Comparison of ENCODE assay signal across 16 cellular contexts in the genomic region with DNA sequence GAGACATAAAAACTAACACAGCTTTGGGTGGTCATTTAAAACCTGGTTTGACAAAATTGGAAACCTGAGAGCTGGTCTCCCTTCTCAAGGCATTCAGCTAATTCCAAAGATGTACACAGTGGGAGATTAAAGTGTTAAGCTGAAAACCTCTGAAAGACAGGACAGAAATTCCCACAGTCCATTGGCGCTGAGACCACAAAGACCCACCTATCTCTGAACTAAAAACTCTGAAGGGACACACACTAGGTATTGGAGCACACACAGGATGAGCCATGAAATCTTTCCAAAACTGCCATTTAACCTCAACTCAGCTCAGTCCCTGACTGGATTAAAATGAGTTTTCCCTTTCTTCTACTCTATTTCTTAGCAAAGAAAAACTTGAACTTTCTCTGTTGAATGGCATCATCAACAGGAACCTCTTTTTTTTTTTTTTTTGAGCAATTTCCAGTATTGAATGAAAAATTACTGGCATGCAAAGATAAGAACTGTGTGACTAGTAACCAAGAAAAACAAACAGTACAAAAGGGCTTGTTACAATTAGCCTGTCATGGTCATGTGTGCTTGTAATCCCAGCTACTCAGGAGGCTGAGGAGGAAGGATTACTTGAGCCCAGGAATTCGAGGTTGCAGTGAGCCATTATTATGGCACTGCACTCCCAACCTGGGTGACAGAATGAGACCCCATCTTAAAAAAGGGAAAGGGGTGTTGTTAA.
DNase-seq lines count a peak whose midpoint lies in the region; ATAC-seq, FAIRE-seq and TF ChIP-seq lines count a peak whose summit lies in the region.
"Had no signal": no experiment of that assay in that cellular context is flagged by ENCODE, and none has a peak within 500 bp of the region (broad histone marks: within the 10 kb centered on the region; RNA-seq: fewer than 3 reads in every experiment).

No MANE protein-coding gene starts in this region.

- no peak overlapping the region for H2AK5ac ChIP-seq in H1 (ENCODE audit: low read depth, low read length)

- no peak overlapping the region for H3K4ac ChIP-seq in H1 (replicated peaks; ENCODE audit: insufficient read length, low read depth, low read length)

- TF ChIP-seq POLR2A in H1 (IDR thresholded peaks at IDR 0.05; ENCODE audit: control extremely low read depth in 1 of 2, low read depth in 2 of 2, low read length in 2 of 2): no peak

- FAIRE-seq in H1 (lab: Jason Lieb, UNC): peak; percentile 55

- no peak overlapping the region for H3K4me2 ChIP-seq in H1 (ENCODE audit: insufficient read depth in 1 of 2, low read depth in 2 of 2, low read length in 2 of 2)
- H3K4me2 ChIP-seq: KMS-11, smooth muscle cell had no signal

- intact Hi-C loops in left lung (cut with DNase I): no loop called here
- intact Hi-C loops in ascending aorta (cut with DNase I): no loop called here

- H3K79me1 ChIP-seq in H1 (ENCODE audit: low read depth, low read length): no peaks in the 10 kb centered on the region

- H3K18ac ChIP-seq in H1 (ENCODE audit: extremely low read depth, low read length): no peak overlapping the region

- H2BK120ac ChIP-seq in H1 (replicated peaks; ENCODE audit: low read depth, low read length): no peak overlapping the region

- no peak for TF ChIP-seq EP300 in H1 (IDR thresholded peaks at IDR 0.05; ENCODE audit: borderline replicate concordance in 1 of 2, low read depth in 2 of 2, low read length in 2 of 2)

- H4K5ac ChIP-seq in H1 (ENCODE audit: insufficient read length, low read depth, low read length): no peak overlapping the region

- peak; percentile 4 for DNase-seq in AG10803 (ENCODE audit: low read depth)
- DNase-seq in MG63: peak; percentile 16
- no peak for DNase-seq in H1 (ENCODE audit: low read depth in 1 of 2, low spot score in 2 of 2)
- no peak for DNase-seq in left lung
- DNase-seq in ascending aorta (ENCODE audit: low spot score in 2 of 2): no peak
- DNase-seq in G401 (ENCODE audit: low spot score): no peak
- DNase-seq: activated CD8-positive, alpha-beta memory T cell treated with anti-CD3 and anti-CD28 coated beads, Interleukin-2, amount 50 U/mL, for 4 hours; activated naive CD4-positive, alpha-beta T cell treated with anti-CD3 and anti-CD28 coated beads, Interleukin-2, amount 50 U/mL, for 16 hours; NCI-H187; occipital lobe; stimulated activated naive CD8-positive, alpha-beta T cell treated with anti-CD3 and anti-CD28 coated beads, Interleukin-15, Interleukin-2, amounts not matched to agents 100 U/mL and 50 U/mL, for 24 hours had no signal

- H3K27ac ChIP-seq in H1 (ENCODE audit: low read depth, low read length): no peak overlapping the region
- no peak overlapping the region for H3K27ac ChIP-seq in left lung
- no peak overlapping the region for H3K27ac ChIP-seq in ascending aorta
- H3K27ac ChIP-seq: esophagus muscularis mucosa, KMS-11 had no signal

- TF ChIP-seq CTCF in AG10803 (conservative IDR thresholded peaks at IDR 0.05; ENCODE audit: low read length): no peak
- TF ChIP-seq CTCF in H1 (IDR thresholded peaks at IDR 0.05; ENCODE audit: control extremely low read depth in 1 of 3, insufficient read depth in 1 of 3, low read depth in 1 of 3, low read length in 3 of 3): no peak
- TF ChIP-seq CTCF in left lung (IDR thresholded peaks at IDR 0.05): no peak
- TF ChIP-seq CTCF in ascending aorta (IDR thresholded peaks at IDR 0.05): no peak

- no peak overlapping the region; a peak in 1 of 7 replicates for H3K9ac ChIP-seq in H1 (replicated peaks in 1 of 4; ENCODE audit: extremely low read depth in 1 of 4, low read depth in 3 of 4, low read length in 3 of 4)
- H3K9ac ChIP-seq: KMS-11 had no signal

- H4K20me1 ChIP-seq in H1 (replicated peaks in 1 of 2; ENCODE audit: control insufficient read depth in 1 of 2, insufficient read depth in 2 of 2, low read length in 2 of 2): no peaks in the 10 kb centered on the region

- H3K14ac ChIP-seq in H1 (ENCODE audit: insufficient read length): no peak overlapping the region

- no peak overlapping the region for H3K23ac ChIP-seq in H1 (ENCODE audit: insufficient read length)

- no peak overlapping the region for H2BK12ac ChIP-seq in H1 (ENCODE audit: low read depth, low read length)

- no peak overlapping the region for H4K8ac ChIP-seq in H1 (ENCODE audit: extremely low read depth, insufficient read depth, low read length)

- H4K91ac ChIP-seq in H1 (replicated peaks; ENCODE audit: insufficient read length, low read length): no peak overlapping the region

- no peaks in the 10 kb centered on the region for H3K9me3 ChIP-seq in MG63
- H3K9me3 ChIP-seq in H1 (ENCODE audit: insufficient read depth in 2 of 2, low read depth in 1 of 2, low read length in 1 of 2): no peaks in the 10 kb centered on the region; a peak in 1 of 4 replicates
- peaks cover 0 to 4% of the 10 kb centered on the region in 2 donors for H3K9me3 ChIP-seq in left lung
- peaks cover 0 to 4% of the 10 kb centered on the region in 2 donors for H3K9me3 ChIP-seq in ascending aorta
- H3K9me3 ChIP-seq: esophagus muscularis mucosa had no signal

- H3K4me3 ChIP-seq in AG10803 (ENCODE audit: low read length) (no peak overlapping the region), MG63 (no peak overlapping the region), H1 (ENCODE audit: extremely low read depth in 1 of 4, insufficient read depth in 2 of 4, low read depth in 3 of 4, low read length in 4 of 4) (no peak overlapping the region), left lung (no peak overlapping the region), ascending aorta (no peak overlapping the region)
- H3K4me3 ChIP-seq: esophagus muscularis mucosa, smooth muscle cell had no signal

- in situ Hi-C loops in G401 (cut with HindIII; ENCODE audit: low sequenced_read_pairs): no loop called here

- no peaks in the 10 kb centered on the region for H3K79me2 ChIP-seq in H1 (ENCODE audit: control insufficient read depth in 1 of 2, insufficient read depth in 2 of 2, low read length in 2 of 2)

- no peak overlapping the region for H2BK5ac ChIP-seq in H1 (ENCODE audit: low read depth, low read length)

- no peaks in the 10 kb centered on the region for H3K4me1 ChIP-seq in H1 (replicated peaks in 1 of 4; ENCODE audit: control insufficient read depth in 3 of 4, insufficient read depth in 4 of 4, low read length in 3 of 4)
- no peaks in the 10 kb centered on the region for H3K4me1 ChIP-seq in left lung
- no peaks in the 10 kb centered on the region for H3K4me1 ChIP-seq in ascending aorta

- H3K36me3 ChIP-seq in MG63 (no peaks in the 10 kb centered on the region), H1 (ENCODE audit: control insufficient read depth in 2 of 4, insufficient read depth in 4 of 4, low read length in 3 of 4) (no peaks in the 10 kb centered on the region), left lung (no peaks in the 10 kb centered on the region), ascending aorta (no peaks in the 10 kb centered on the region)
- H3K36me3 ChIP-seq: esophagus muscularis mucosa had no signal

- CTCF ChIA-PET in H1 (lab: Charles Lee; ENCODE audit: partially characterized antibody): interaction anchor here (0.9 kb wide), 1 partner anchor 12 kb away, joined by 3 read pairs; no protein-coding TSS in a partner anchor

- ATAC-seq in left lung (peak; percentile 62), GM19351 (IDR thresholded peaks at IDR 0.05; ENCODE audit: unreplicated experiment) (no peak), HG03196 (IDR thresholded peaks at IDR 0.05; ENCODE audit: unreplicated experiment) (no peak)
- ATAC-seq: stimulated activated naive CD8-positive, alpha-beta T cell treated with anti-CD3 and anti-CD28 coated beads, Interleukin-15, Interleukin-2, amounts not matched to agents 100 U/mL and 50 U/mL, for 24 hours had no signal

- no peak overlapping the region for H2BK15ac ChIP-seq in H1 (ENCODE audit: low read length)

- no peak overlapping the region for H2AFZ ChIP-seq in H1 (ENCODE audit: low read length)

- H2BK20ac ChIP-seq in H1 (ENCODE audit: low read length): no peak overlapping the region

- TF ChIP-seq RAD21 in H1 (IDR thresholded peaks at IDR 0.05 in 1 of 2, conservative IDR thresholded peaks at IDR 0.05 in 1 of 2; ENCODE audit: low read depth in 2 of 2, low read length in 2 of 2): no peak

- no peaks in the 10 kb centered on the region for H3K23me2 ChIP-seq in H1 (ENCODE audit: low read depth, low read length)

- 89% methylated on average over 2 of the region's 2 CpGs; no CpG with 5 or more reads in 1 of the 2 experiments for WGBS in H1 (ENCODE audit: extremely low coverage in 1 of 2, insufficient coverage in 1 of 2, insufficient read length in 1 of 2, insufficient replicate concordance in 2 of 2, low coverage in 1 of 2, low lambda C conversion rate in 2 of 2, missing lambda C conversion rate in 1 of 2), 2 experiments

- no peak overlapping the region for H3K56ac ChIP-seq in H1 (replicated peaks; ENCODE audit: insufficient read length, low read depth, low read length)

- H3K27me3 ChIP-seq in MG63 (no peaks in the 10 kb centered on the region), H1 (replicated peaks in 1 of 4; ENCODE audit: control insufficient read depth in 3 of 4, extremely low read depth in 1 of 4, insufficient read depth in 3 of 4, low read length in 3 of 4) (no peaks in the 10 kb centered on the region), left lung (no peaks in the 10 kb centered on the region), ascending aorta (no peaks in the 10 kb centered on the region)
- H3K27me3 ChIP-seq: esophagus muscularis mucosa had no signal

- POLR2A ChIA-PET in H1 (lab: Charles Lee; ENCODE audit: partially characterized antibody): interaction anchor here (0.7 to 1.0 kb wide), 2 partner anchors 13 to 158 kb away, joined by 3 read pairs; no protein-coding TSS in a partner anchor

TF ChIP-seq in H1, 55 proteins besides CTCF, POLR2A, EP300 and RAD21 (continues in another document):
- TF ChIP-seq SP4 (IDR thresholded peaks at IDR 0.05; ENCODE audit: low read length) (no peak), TEAD4 (IDR thresholded peaks at IDR 0.05; ENCODE audit: low read depth, low read length) (no peak), NRF1 (IDR thresholded peaks at IDR 0.05; ENCODE audit: low read depth, low read length) (no peak), EGR1 (IDR thresholded peaks at IDR 0.05; ENCODE audit: borderline replicate concordance, low read depth, low read length) (no peak), HDAC2 (IDR thresholded peaks at IDR 0.05; ENCODE audit: borderline replicate concordance in 1 of 2, low read depth in 2 of 2, low read length in 2 of 2) (no peak), CHD1 (IDR thresholded peaks at IDR 0.05; ENCODE audit: low read depth, low read length) (no peak), SRF (IDR thresholded peaks at IDR 0.05; ENCODE audit: low read depth, low read length) (no peak), CREB1 (IDR thresholded peaks at IDR 0.05) (no peak)

Comparison
In these comparisons a context has a peak if more than half of its experiments do, and no peak if none do; other contexts are left out.
1. DNase-seq: peak in AG10803 (single experiment) and MG63 (single experiment); none in H1 (0 of 2), left lung (0 of 2), ascending aorta (0 of 2) and G401 (single experiment).